In genomic region chr6:143192766-143193165, GRCh38 we compare ENCODE assay signal across 29 cellular contexts.
"Had no signal": no experiment of that assay in that cellular context is flagged by ENCODE, and none has a peak within 500 bp of the region (broad histone marks: within the 10 kb centered on the region; RNA-seq: fewer than 3 reads in every experiment).

No MANE protein-coding gene starts in this region.

- H3K27ac ChIP-seq: left lung, lower lobe of right lung, pancreas, prostate gland, skin epidermis, suprapubic skin, thoracic aorta, tibial artery, upper lobe of left lung, vagina had no signal

- H3K27me3 Mint-ChIP-seq: naive thymus-derived CD8-positive, alpha-beta T cell; stimulated activated naive CD8-positive, alpha-beta T cell treated with anti-CD3 and anti-CD28 coated beads, Interleukin-15, Interleukin-2, amounts not matched to agents 100 ng/mL and 50 ng/mL, for 24 hours had no signal

- H3K36me3 ChIP-seq: left lung, lower lobe of right lung, pancreas, prostate gland, suprapubic skin, thoracic aorta, tibial artery, upper lobe of left lung, vagina had no signal

- H3K9me3 Mint-ChIP-seq: nephron had no signal

- H3K9me3 ChIP-seq: left lung, lower lobe of right lung, pancreas, prostate gland, suprapubic skin, thoracic aorta, tibial artery, upper lobe of left lung, vagina had no signal

- H3K27ac Mint-ChIP-seq: naive thymus-derived CD8-positive, alpha-beta T cell; nephron; stimulated activated naive CD8-positive, alpha-beta T cell treated with anti-CD3 and anti-CD28 coated beads, Interleukin-15, Interleukin-2, amounts not matched to agents 100 ng/mL and 50 ng/mL, for 24 hours had no signal

- FAIRE-seq: kidney, pancreas had no signal

- H3K27me3 ChIP-seq: left lung, pancreas, suprapubic skin, tibial artery, upper lobe of left lung, vagina had no signal

- H3K4me3 ChIP-seq: left lung, lower lobe of right lung, pancreas, prostate gland, skin epidermis, suprapubic skin, thoracic aorta, tibial artery, upper lobe of left lung, vagina had no signal

- DNase-seq: hippocampal formation; kidney; left colon; left lung; lower lobe of right lung; mammary epithelial cell; mesenchymal stem cell; naive thymus-derived CD8-positive, alpha-beta T cell; nucleus accumbens; pancreas; posterior cingulate gyrus; retina; right cardiac atrium; stimulated activated CD4-positive, alpha-beta T cell treated with anti-CD3 and anti-CD28 coated beads, Interleukin-12 subunit alpha, Interleukin-12 subunit beta, amount 100 ng/mL, for 4 hours; stimulated activated CD4-positive, alpha-beta T cell treated with anti-CD3 and anti-CD28 coated beads, Interleukin-15, amount 100 ng/mL, for 24 hours; stimulated activated CD4-positive, alpha-beta T cell treated with anti-CD3 and anti-CD28 coated beads, Interleukin-2, amount 100 ng/mL, for 24 hours; stimulated activated CD4-positive, alpha-beta T cell treated with anti-CD3 and anti-CD28 coated beads, Interleukin-4, amount 100 ng/mL, for 1 hour; stimulated activated naive CD4-positive, alpha-beta T cell; tibial artery; upper lobe of left lung had no signal

- H3K4me1 ChIP-seq: left lung, lower lobe of right lung, pancreas, prostate gland, suprapubic skin, upper lobe of left lung, vagina had no signal

- H3K4me3 Mint-ChIP-seq: naive thymus-derived CD8-positive, alpha-beta T cell; nephron; neural crest cell; stimulated activated naive CD8-positive, alpha-beta T cell treated with anti-CD3 and anti-CD28 coated beads, Interleukin-15, Interleukin-2, amounts not matched to agents 100 ng/mL and 50 ng/mL, for 24 hours had no signal

- ATAC-seq: left colon; left lung; lower lobe of right lung; naive thymus-derived CD8-positive, alpha-beta T cell; pancreas; right cardiac atrium; sciatic nerve had no signal
